In the genomic region with DNA sequence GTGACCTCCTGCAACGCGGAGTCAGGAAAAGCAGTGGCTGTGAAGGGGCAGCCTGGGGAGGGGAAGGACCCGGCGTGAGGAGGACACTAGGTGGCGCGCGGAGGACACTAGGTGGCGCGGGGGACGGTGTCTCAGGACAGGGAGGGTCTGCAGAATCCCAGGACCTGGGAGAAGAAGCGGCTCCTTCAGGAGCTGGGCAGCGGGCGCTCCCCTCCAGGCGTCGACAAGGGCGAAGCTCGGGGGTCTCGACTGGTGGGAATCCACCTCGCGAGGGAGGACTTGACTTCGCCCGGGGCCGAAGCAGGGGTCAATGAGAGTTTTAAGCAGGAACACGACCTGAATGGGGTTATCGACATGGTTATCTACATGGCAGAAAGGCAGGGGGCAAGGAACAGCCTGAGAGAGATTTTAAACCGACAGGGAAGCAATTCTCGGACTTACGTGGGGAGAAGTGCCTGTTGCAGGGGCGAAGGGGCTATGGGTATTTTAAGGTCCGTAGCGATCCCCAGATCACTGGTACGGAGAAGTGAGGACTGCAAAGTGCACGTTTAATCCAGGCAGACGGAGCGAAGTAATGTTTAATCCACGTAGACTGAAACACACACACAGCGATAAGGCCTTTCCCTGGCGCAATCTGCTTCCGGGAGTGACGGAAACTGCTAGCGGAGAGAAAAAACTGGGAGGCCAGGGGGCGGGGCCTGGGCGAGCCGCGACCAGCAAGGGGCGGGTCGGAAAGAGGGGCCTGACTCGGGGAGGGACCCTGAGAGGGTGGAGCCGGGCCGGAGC, we compare ENCODE assay signal across 1 cellular context.
TF ChIP-seq lines count a peak whose summit lies in the region.

Gene ZNF616, minus strand, starts transcription at position 648 of the 786 bp plus-strand sequence. CDS start 9,426 bp downstream, outside the sequence.

TF ChIP-seq in HepG2, 621 proteins besides CTCF, POLR2A, EP300 and RAD21 (continued from another document):
- TF ChIP-seq MNT (IDR thresholded peaks at IDR 0.05) (no peak), GTF3A (CRISPR knock-in tag; conservative IDR thresholded peaks at IDR 0.05) (0 out of 2 replicates have a peak, but pooled peaks have one; percentile 76), PLSCR1 (CRISPR knock-in tag; IDR thresholded peaks at IDR 0.05; ENCODE audit: borderline replicate concordance) (no peak)
TF ChIP-seq in HepG2: peak in this region for 180.
